ENCODE assay signal across 23 cellular contexts in the genomic region with DNA sequence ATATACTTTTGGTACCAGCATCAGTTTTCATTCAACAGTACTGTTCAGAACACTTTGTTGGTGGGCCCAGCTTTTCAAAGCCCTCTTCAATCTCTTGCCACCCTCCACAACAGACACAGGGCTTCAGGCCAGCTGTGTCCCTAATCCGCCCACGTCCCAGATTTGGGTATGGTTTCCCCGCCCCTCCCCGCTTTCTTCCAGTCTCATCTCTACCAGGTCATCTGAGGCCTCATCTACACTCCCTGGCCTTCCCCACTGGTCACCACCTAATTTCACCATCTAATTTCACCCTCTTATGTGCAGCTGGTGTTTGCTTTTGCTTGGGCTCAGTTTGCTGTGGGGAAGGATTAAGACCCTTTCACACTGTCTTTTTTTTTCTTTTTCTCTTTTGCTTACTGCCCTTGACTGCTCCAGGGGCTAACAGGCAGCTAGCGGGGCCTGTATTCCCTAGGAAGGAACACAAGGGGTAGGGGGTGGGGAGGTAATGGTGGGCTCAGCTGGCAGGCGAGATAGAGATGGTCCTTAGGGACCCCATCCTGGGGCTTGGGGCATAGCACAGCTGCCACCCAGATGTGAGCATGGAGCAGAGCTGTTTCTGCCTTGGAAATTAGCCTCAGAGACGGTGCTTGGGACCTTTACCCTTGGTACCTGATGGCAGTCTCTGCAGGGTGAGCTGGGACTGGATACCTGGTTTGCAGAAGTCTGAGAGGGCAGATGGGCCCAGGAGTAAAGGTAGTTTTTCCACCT. TPM values are rescaled to one million over a fixed set of nuclear protein-coding genes. Genes with fewer than 3 reads are reported as not detected.
DNase-seq lines count a peak whose midpoint lies in the region; ATAC-seq, FAIRE-seq and TF ChIP-seq lines count a peak whose summit lies in the region.
"Had no signal": no experiment of that assay in that cellular context is flagged by ENCODE, and none has a peak within 500 bp of the region (broad histone marks: within the 10 kb centered on the region; RNA-seq: fewer than 3 reads in every experiment).

No MANE protein-coding gene starts in this region.

- ATAC-seq in K562 = no peak
- no peak for ATAC-seq in stimulated activated memory B cell treated with anti-CD40 and anti-IgM and Interleukin-4, amounts not matched to agents 10 μg/mL and 1 μg/mL and 100 μg/mL, for 72 hours
- no peak for ATAC-seq in HG03354 (IDR thresholded peaks at IDR 0.05; ENCODE audit: poor library complexity, severe bottlenecking, unreplicated experiment)
- ATAC-seq: natural killer cell, pancreas, right lobe of liver, WTC11 had no signal

- H2AFZ ChIP-seq in K562 (ENCODE audit: low read depth, low read length) = no peak overlapping the region

- no peaks in the 10 kb centered on the region for H3K9me3 ChIP-seq in K562 (replicated peaks; ENCODE audit: control insufficient read depth, insufficient read depth, low read depth, low read length)
- H3K9me3 ChIP-seq: ascending aorta, pancreas, right lobe of liver had no signal

- no peak overlapping the region for H3K27ac ChIP-seq in K562 (ENCODE audit: extremely low read depth, low read depth, low read length)
- H3K27ac ChIP-seq: ascending aorta, pancreas, right lobe of liver had no signal

- no peak overlapping the region for H3K4me3 ChIP-seq in K562
- H3K4me3 ChIP-seq: ascending aorta, pancreas, right lobe of liver had no signal

- TF ChIP-seq EP300 in K562 (IDR thresholded peaks at IDR 0.05; ENCODE audit: low read length) = no peak

- peaks cover 21% of the 10 kb centered on the region for H3K4me1 Mint-ChIP-seq in stimulated activated memory B cell treated with anti-CD40 and anti-IgM and Interleukin-4, amounts not matched to agents 10 μg/mL and 1 μg/mL and 100 μg/mL, for 72 hours
- peaks cover 20% of the 10 kb centered on the region for H3K4me1 Mint-ChIP-seq in activated T-helper 1 cell treated with anti-CD3 and anti-CD28 coated beads, Interleukin-12 subunit alpha, Interleukin-12 subunit beta, Interleukin-2, Interleukin-4 antibody, amounts not matched to agents 30 ng/mL and 10 ng/mL and 1 ng/mL, durations not matched to agents 14 hours and 24 hours and 36 hours (ENCODE audit: low read depth)

- no peaks in the 10 kb centered on the region for H3K36me3 Mint-ChIP-seq in stimulated activated memory B cell treated with anti-CD40 and anti-IgM and Interleukin-4, amounts not matched to agents 10 μg/mL and 1 μg/mL and 100 μg/mL, for 72 hours
- H3K36me3 Mint-ChIP-seq in activated T-helper 1 cell treated with anti-CD3 and anti-CD28 coated beads, Interleukin-12 subunit alpha, Interleukin-12 subunit beta, Interleukin-2, Interleukin-4 antibody, amounts not matched to agents 30 ng/mL and 10 ng/mL and 1 ng/mL, durations not matched to agents 14 hours and 24 hours and 36 hours (ENCODE audit: low read depth) = peaks cover 3% of the 10 kb centered on the region
- H3K36me3 Mint-ChIP-seq: mesothelial cell of epicardium, natural killer cell, WTC11 had no signal

- H3K4me1 ChIP-seq in K562 (replicated peaks in 1 of 2; ENCODE audit: control insufficient read depth in 2 of 2, insufficient read depth in 2 of 2, low read length in 2 of 2) = peaks cover 15 to 30% of the 10 kb centered on the region in 2 experiments

- H3K79me2 ChIP-seq in K562 (ENCODE audit: control insufficient read depth, insufficient read depth, low read length) = peaks cover 87% of the 10 kb centered on the region

- H3K27me3 Mint-ChIP-seq in stimulated activated memory B cell treated with anti-CD40 and anti-IgM and Interleukin-4, amounts not matched to agents 10 μg/mL and 1 μg/mL and 100 μg/mL, for 72 hours = no peaks in the 10 kb centered on the region
- no peaks in the 10 kb centered on the region for H3K27me3 Mint-ChIP-seq in activated T-helper 1 cell treated with anti-CD3 and anti-CD28 coated beads, Interleukin-12 subunit alpha, Interleukin-12 subunit beta, Interleukin-2, Interleukin-4 antibody, amounts not matched to agents 30 ng/mL and 10 ng/mL and 1 ng/mL, durations not matched to agents 14 hours and 24 hours and 36 hours (ENCODE audit: insufficient read depth)

- TF ChIP-seq RAD21 in K562 (CRISPR knock-in tag; conservative IDR thresholded peaks at IDR 0.05 in 1 of 2, IDR thresholded peaks at IDR 0.05 in 1 of 2) = no peak

- in situ Hi-C loops in K562 (cut with MboI) = no loop called here

- 86% methylated on average over 7 of the region's 7 CpGs for WGBS in K562 (ENCODE audit: insufficient coverage, low coverage, missing lambda C conversion rate)

- no peaks in the 10 kb centered on the region for H3K9me1 ChIP-seq in K562 (ENCODE audit: control insufficient read depth, insufficient read depth, low read length)

- POLR2A ChIA-PET in K562 (lab: Yijun Ruan, JAX) = interaction anchor here (0.6 to 1.9 kb wide), 5 partner anchors 8 to 16 kb away, joined by 3 to 7 read pairs (median 4); no protein-coding TSS in a partner anchor

- peaks cover 39% of the 10 kb centered on the region for H4K20me1 ChIP-seq in K562 (replicated peaks; ENCODE audit: control insufficient read depth, insufficient read depth, low read length)

- CTCF ChIA-PET in K562 (lab: Yijun Ruan, JAX; ENCODE audit: low intra/inter-chr PET ratio) = no interaction called here

- H3K9me3 Mint-ChIP-seq in stimulated activated memory B cell treated with anti-CD40 and anti-IgM and Interleukin-4, amounts not matched to agents 10 μg/mL and 1 μg/mL and 100 μg/mL, for 72 hours = no peaks in the 10 kb centered on the region
- H3K9me3 Mint-ChIP-seq in activated T-helper 1 cell treated with anti-CD3 and anti-CD28 coated beads, Interleukin-12 subunit alpha, Interleukin-12 subunit beta, Interleukin-2, Interleukin-4 antibody, amounts not matched to agents 30 ng/mL and 10 ng/mL and 1 ng/mL, durations not matched to agents 14 hours and 24 hours and 36 hours = no peaks in the 10 kb centered on the region
- H3K9me3 Mint-ChIP-seq: CD14-positive monocyte, mesothelial cell of epicardium, natural killer cell, WTC11 had no signal

- intact Hi-C loops in K562 (cut with micrococcal nuclease) = no loop called here
- intact Hi-C loops in activated T-helper 1 cell treated with anti-CD3 and anti-CD28 coated beads, Interleukin-12 subunit alpha, Interleukin-12 subunit beta, Interleukin-2, Interleukin-4 antibody, amounts not matched to agents 30 ng/mL and 10 ng/mL and 1 ng/mL, durations not matched to agents 14 hours and 24 hours and 36 hours (cut with micrococcal nuclease) = no loop called here

- peaks cover 35% of the 10 kb centered on the region for H3K36me3 ChIP-seq in K562 (ENCODE audit: control insufficient read depth, insufficient read depth, low read length)
- H3K36me3 ChIP-seq: ascending aorta, pancreas had no signal

- no peak for TF ChIP-seq CTCF in K562 (IDR thresholded peaks at IDR 0.05 in 2 of 3, conservative IDR thresholded peaks at IDR 0.05 in 1 of 3; ENCODE audit: insufficient read depth in 2 of 3, low read depth in 1 of 3, low read length in 3 of 3)

- peak overlapping the region in 1 of 2 experiments; percentile 36; a peak in 1 of 4 replicates for H3K9ac ChIP-seq in K562 (ENCODE audit: insufficient read depth in 1 of 2, low read depth in 2 of 2, low read length in 2 of 2)

- no TSS peak for BruUV-seq in K562 (replicated peaks; lab: Mats Ljungman, UMichigan)

- no peak overlapping the region for H3K4me2 ChIP-seq in K562 (ENCODE audit: insufficient read depth, low read length)

- peak; percentile 22 for DNase-seq in activated CD8-positive, alpha-beta memory T cell treated with anti-CD3 and anti-CD28 coated beads, Interleukin-2, amount 50 U/mL, for 48 hours
- DNase-seq in activated CD8-positive, alpha-beta memory T cell treated with anti-CD3 and anti-CD28 coated beads, Interleukin-2, amount 50 U/mL, for 4 hours = no peak
- DNase-seq in NCI-H2171 treated with DMSO at 0.1 percent for 48 hours (lab: John Stamatoyannopoulos, UW) (peak; percentile 72), K562 (ENCODE audit: extremely low read depth in 1 of 4, low spot score in 3 of 4) (no peak), D341Med (ENCODE audit: low spot score) (no peak)
- no peak for DNase-seq in activated T-helper 1 cell treated with anti-CD3 and anti-CD28 coated beads, Interleukin-12 subunit alpha, Interleukin-12 subunit beta, Interleukin-2, Interleukin-4 antibody, amounts not matched to agents 30 ng/mL and 10 ng/mL and 1 ng/mL, durations not matched to agents 14 hours and 24 hours and 36 hours (ENCODE audit: low spot score)
- DNase-seq: activated T-cell treated with anti-CD3 and anti-CD28 coated beads for 4 hours, caudate nucleus, DMS153, HCEC 1CT, KBM-7, natural killer cell, NCI-H1930, right lobe of liver, T-helper 9 cell, trophoblast cell had no signal

- TF ChIP-seq POLR2A in K562 (conservative IDR thresholded peaks at IDR 0.05) = no peak

- no peak overlapping the region for H3K4me3 Mint-ChIP-seq in stimulated activated memory B cell treated with anti-CD40 and anti-IgM and Interleukin-4, amounts not matched to agents 10 μg/mL and 1 μg/mL and 100 μg/mL, for 72 hours
- H3K4me3 Mint-ChIP-seq in activated T-helper 1 cell treated with anti-CD3 and anti-CD28 coated beads, Interleukin-12 subunit alpha, Interleukin-12 subunit beta, Interleukin-2, Interleukin-4 antibody, amounts not matched to agents 30 ng/mL and 10 ng/mL and 1 ng/mL, durations not matched to agents 14 hours and 24 hours and 36 hours = no peak overlapping the region
- H3K4me3 Mint-ChIP-seq: CD14-positive monocyte, mesothelial cell of epicardium, natural killer cell, WTC11 had no signal

- no peaks in the 10 kb centered on the region for H3K27me3 ChIP-seq in K562 (ENCODE audit: control insufficient read depth in 2 of 2, insufficient read depth in 2 of 2, low read length in 2 of 2)
- H3K27me3 ChIP-seq: ascending aorta, pancreas, right lobe of liver had no signal

- peak overlapping the region; percentile 12 for H3K27ac Mint-ChIP-seq in stimulated activated memory B cell treated with anti-CD40 and anti-IgM and Interleukin-4, amounts not matched to agents 10 μg/mL and 1 μg/mL and 100 μg/mL, for 72 hours
- no peak overlapping the region for H3K27ac Mint-ChIP-seq in activated T-helper 1 cell treated with anti-CD3 and anti-CD28 coated beads, Interleukin-12 subunit alpha, Interleukin-12 subunit beta, Interleukin-2, Interleukin-4 antibody, amounts not matched to agents 30 ng/mL and 10 ng/mL and 1 ng/mL, durations not matched to agents 14 hours and 24 hours and 36 hours
- H3K27ac Mint-ChIP-seq: mesothelial cell of epicardium, natural killer cell, WTC11 had no signal

- no peak for FAIRE-seq in K562 (lab: Jason Lieb, UNC)
- FAIRE-seq: pancreas had no signal

RNA-seq across cellular contexts. Expression of a gene that starts 3.8 kb away (rescaled TPM):
- 277 and 637 TPM in 2 replicates for total RNA-seq in K562 (2011; cell fraction: chromatin; rRNA removed; ENCODE audit: low replicate concordance)
- total RNA-seq in K562 (2011; cell fraction: nucleolus; rRNA removed) = 152 and 208 TPM in 2 replicates
- total RNA-seq in K562 (2011; cell fraction: nucleoplasm; rRNA removed) = 354 and 569 TPM in 2 replicates
- total RNA-seq in K562 (2014; rRNA removed) = 141 and 146 TPM in 2 replicates
- 169 and 175 TPM in 2 replicates for total RNA-seq in K562 (2014; rRNA removed; fragmentation: Illumina TruSeq; extraction: Trizol)
- 186 and 188 TPM in 2 replicates for total RNA-seq in K562 (2015; rRNA removed; fragmentation: Illumina TruSeq; extraction: Trizol)
- 141 and 147 TPM in 2 replicates for total RNA-seq in K562 (2021)
- polyA plus RNA-seq in K562 (2011; rRNA removed) = 185 and 213 TPM in 2 replicates
- 72.3 and 123 TPM in 2 replicates for polyA plus RNA-seq in K562 (2011; cell fraction: cytosol; rRNA removed)
- polyA plus RNA-seq in K562 (2011; cell fraction: nucleus; rRNA removed) = 68.9 and 82.0 TPM in 2 replicates
- polyA plus RNA-seq in K562 (2012) = 89.0 and 98.6 TPM in 2 replicates
- polyA plus RNA-seq in K562 (2014; fragmentation: Illumina TruSeq; extraction: Trizol) = 150 and 201 TPM in 2 replicates
- polyA plus RNA-seq in K562 (2014; fragmentation: Nextera tagmentation; extraction: Ambion mirVana) = 1 to 10 TPM; 3.7 to 7.0 TPM
- 105 and 123 TPM in 2 replicates for polyA plus RNA-seq in K562 (2014; rRNA removed)
- polyA minus RNA-seq in K562 (2011; rRNA and poly(A)+ RNA removed) = 313 and 341 TPM in 2 replicates
- 113 and 123 TPM in 2 replicates for polyA minus RNA-seq in K562 (2011; cell fraction: cytosol; rRNA and poly(A)+ RNA removed)
- polyA minus RNA-seq in K562 (2011; cell fraction: nucleus; rRNA and poly(A)+ RNA removed) = 54.0 and 104 TPM in 2 replicates
- 70.0 and 74.9 TPM in 2 replicates for total RNA-seq in activated T-helper 1 cell treated with anti-CD3 and anti-CD28 coated beads, Interleukin-12 subunit alpha, Interleukin-12 subunit beta, Interleukin-2, Interleukin-4 antibody, amounts not matched to agents 30 ng/mL and 10 ng/mL and 1 ng/mL, durations not matched to agents 14 hours and 24 hours and 36 hours

Comparison
In these comparisons a context has a peak if more than half of its experiments do, and no peak if none do; other contexts are left out.
1. DNase-seq: peak in activated CD8-positive, alpha-beta memory T cell treated with anti-CD3 and anti-CD28 coated beads, Interleukin-2, amount 50 U/mL, for 48 hours (single experiment) and NCI-H2171 treated with DMSO at 0.1 percent for 48 hours (single experiment); none in activated CD8-positive, alpha-beta memory T cell treated with anti-CD3 and anti-CD28 coated beads, Interleukin-2, amount 50 U/mL, for 4 hours (single experiment), K562 (0 of 4), D341Med (single experiment) and activated T-helper 1 cell treated with anti-CD3 and anti-CD28 coated beads, Interleukin-12 subunit alpha, Interleukin-12 subunit beta, Interleukin-2, Interleukin-4 antibody, amounts not matched to agents 30 ng/mL and 10 ng/mL and 1 ng/mL, durations not matched to agents 14 hours and 24 hours and 36 hours (single experiment).